In genomic region chr20:20432618-20433286, GRCh38 we compare ENCODE assay signal across 2 cellular contexts.
TF ChIP-seq lines count a peak whose summit lies in the region.

No MANE protein-coding gene starts in this region.

TF ChIP-seq in GM23338, 12 proteins besides CTCF, POLR2A, EP300 and RAD21:
- no peak for TF ChIP-seq ZNF462 (CRISPR knock-in tag; IDR thresholded peaks at IDR 0.05)
- no peak for TF ChIP-seq CREB1 (CRISPR knock-in tag; IDR thresholded peaks at IDR 0.05; ENCODE audit: low read depth)
- no peak for TF ChIP-seq REST (IDR thresholded peaks at IDR 0.05; ENCODE audit: unreplicated experiment)
- no peak for TF ChIP-seq EZH2 (IDR thresholded peaks at IDR 0.05; ENCODE audit: low read depth, unreplicated experiment)
- no peak for TF ChIP-seq STAT1 (IDR thresholded peaks at IDR 0.05; ENCODE audit: unreplicated experiment)
- no peak for TF ChIP-seq NANOG (IDR thresholded peaks at IDR 0.05; ENCODE audit: borderline replicate concordance)
- no peak for TF ChIP-seq ETS1 (IDR thresholded peaks at IDR 0.05)
- TF ChIP-seq POLR2AphosphoS5 (IDR thresholded peaks at IDR 0.05; ENCODE audit: low read depth) = no peak
- no peak for TF ChIP-seq ZNF331 (CRISPR knock-in tag; IDR thresholded peaks at IDR 0.05; ENCODE audit: low read depth)

TF ChIP-seq in GM12878, 131 proteins besides CTCF, POLR2A, EP300 and RAD21 (continued from another document):
- no peak for TF ChIP-seq CHD2 (IDR thresholded peaks at IDR 0.05; ENCODE audit: borderline replicate concordance, low read depth, low read length)
